Comparison of ENCODE assay signal across 1 cellular context in genomic region chr5:168303398-168304020, GRCh38.
TF ChIP-seq lines count a peak whose summit lies in the region.

No MANE protein-coding gene starts in this region.

TF ChIP-seq in HCT116, 20 proteins besides CTCF, POLR2A, EP300 and RAD21 (continued from another document):
- TF ChIP-seq, protein P1, sequence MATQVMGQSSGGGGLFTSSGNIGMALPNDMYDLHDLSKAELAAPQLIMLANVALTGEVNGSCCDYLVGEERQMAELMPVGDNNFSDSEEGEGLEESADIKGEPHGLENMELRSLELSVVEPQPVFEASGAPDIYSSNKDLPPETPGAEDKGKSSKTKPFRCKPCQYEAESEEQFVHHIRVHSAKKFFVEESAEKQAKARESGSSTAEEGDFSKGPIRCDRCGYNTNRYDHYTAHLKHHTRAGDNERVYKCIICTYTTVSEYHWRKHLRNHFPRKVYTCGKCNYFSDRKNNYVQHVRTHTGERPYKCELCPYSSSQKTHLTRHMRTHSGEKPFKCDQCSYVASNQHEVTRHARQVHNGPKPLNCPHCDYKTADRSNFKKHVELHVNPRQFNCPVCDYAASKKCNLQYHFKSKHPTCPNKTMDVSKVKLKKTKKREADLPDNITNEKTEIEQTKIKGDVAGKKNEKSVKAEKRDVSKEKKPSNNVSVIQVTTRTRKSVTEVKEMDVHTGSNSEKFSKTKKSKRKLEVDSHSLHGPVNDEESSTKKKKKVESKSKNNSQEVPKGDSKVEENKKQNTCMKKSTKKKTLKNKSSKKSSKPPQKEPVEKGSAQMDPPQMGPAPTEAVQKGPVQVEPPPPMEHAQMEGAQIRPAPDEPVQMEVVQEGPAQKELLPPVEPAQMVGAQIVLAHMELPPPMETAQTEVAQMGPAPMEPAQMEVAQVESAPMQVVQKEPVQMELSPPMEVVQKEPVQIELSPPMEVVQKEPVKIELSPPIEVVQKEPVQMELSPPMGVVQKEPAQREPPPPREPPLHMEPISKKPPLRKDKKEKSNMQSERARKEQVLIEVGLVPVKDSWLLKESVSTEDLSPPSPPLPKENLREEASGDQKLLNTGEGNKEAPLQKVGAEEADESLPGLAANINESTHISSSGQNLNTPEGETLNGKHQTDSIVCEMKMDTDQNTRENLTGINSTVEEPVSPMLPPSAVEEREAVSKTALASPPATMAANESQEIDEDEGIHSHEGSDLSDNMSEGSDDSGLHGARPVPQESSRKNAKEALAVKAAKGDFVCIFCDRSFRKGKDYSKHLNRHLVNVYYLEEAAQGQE (IDR thresholded peaks at IDR 0.05; ENCODE audit: low read depth) = no peak
- no peak for TF ChIP-seq JUND (IDR thresholded peaks at IDR 0.05)
- no peak for TF ChIP-seq EZH2phosphoT487 (IDR thresholded peaks at IDR 0.05; ENCODE audit: borderline replicate concordance)
- TF ChIP-seq FOSL1 (IDR thresholded peaks at IDR 0.05; ENCODE audit: low read depth) = no peak
- TF ChIP-seq EZH2 (IDR thresholded peaks at IDR 0.05) = no peak
- TF ChIP-seq ELF1 (IDR thresholded peaks at IDR 0.05; ENCODE audit: borderline replicate concordance, low read depth) = no peak
- TF ChIP-seq CEBPB (IDR thresholded peaks at IDR 0.05; ENCODE audit: low read depth) = no peak
- TF ChIP-seq SP1 (IDR thresholded peaks at IDR 0.05; ENCODE audit: low read depth) = no peak
- no peak for TF ChIP-seq EGR1 (IDR thresholded peaks at IDR 0.05; ENCODE audit: low read depth)
- TF ChIP-seq ZFX (IDR thresholded peaks at IDR 0.05) = no peak
- no peak for TF ChIP-seq YY1 (IDR thresholded peaks at IDR 0.05; ENCODE audit: extremely low read depth, insufficient replicate concordance, low read depth, low read length)
- no peak for TF ChIP-seq ZNF274 (IDR thresholded peaks at IDR 0.05; ENCODE audit: low read depth, low read length)
- no peak for TF ChIP-seq ZBTB33 (IDR thresholded peaks at IDR 0.05; ENCODE audit: extremely low read depth, insufficient replicate concordance, low read length)
